ENCODE assay signal across 9 cellular contexts in genomic region chr12:9378430-9378835, GRCh38.
DNase-seq lines count a peak whose midpoint lies in the region; ATAC-seq, FAIRE-seq and TF ChIP-seq lines count a peak whose summit lies in the region.
"Had no signal": no experiment of that assay in that cellular context is flagged by ENCODE, and none has a peak within 500 bp of the region (broad histone marks: within the 10 kb centered on the region; RNA-seq: fewer than 3 reads in every experiment).

No MANE protein-coding gene starts in this region.

- H3K36me3 Mint-ChIP-seq in type B pancreatic cell: peaks cover 4% of the 10 kb centered on the region
- no peaks in the 10 kb centered on the region for H3K36me3 Mint-ChIP-seq in activated naive CD4-positive, alpha-beta T cell treated with anti-CD3 and anti-CD28 coated beads, Interleukin-2, amount 50 U/mL, for 72 hours

- no peaks in the 10 kb centered on the region for H3K9me3 Mint-ChIP-seq in type B pancreatic cell
- no peaks in the 10 kb centered on the region for H3K9me3 Mint-ChIP-seq in activated naive CD4-positive, alpha-beta T cell treated with anti-CD3 and anti-CD28 coated beads, Interleukin-2, amount 50 U/mL, for 72 hours

- no peaks in the 10 kb centered on the region for H3K36me3 ChIP-seq in heart right ventricle

- H3K4me3 ChIP-seq in heart right ventricle (no peak overlapping the region), fibroblast of pulmonary artery (replicated peaks; ENCODE audit: low read depth, low read length) (no peak overlapping the region)

- no peak for FAIRE-seq in GM12891 (lab: Jason Lieb, UNC)
- no peak for FAIRE-seq in frontal cortex (lab: Jason Lieb, UNC)

- no peak overlapping the region for H3K27ac ChIP-seq in heart right ventricle

- peaks cover 8% of the 10 kb centered on the region for H3K27me3 Mint-ChIP-seq in type B pancreatic cell

- 41 to 62% methylated on average over 6 of the region's 6 CpGs for WGBS in heart right ventricle, 2 donors

- H3K4me3 Mint-ChIP-seq in type B pancreatic cell: no peak overlapping the region

- H3K9me3 ChIP-seq in heart right ventricle: no peaks in the 10 kb centered on the region

- no peak for DNase-seq in heart right ventricle
- DNase-seq in left cardiac atrium: no peak
- DNase-seq in OCI-M1 (lab: John Stamatoyannopoulos, UW): peak; percentile 25
- DNase-seq in fibroblast of pulmonary artery (ENCODE audit: low read depth): no peak
- DNase-seq in type B pancreatic cell (ENCODE audit: extremely low spot score, unreplicated experiment): no peak
- DNase-seq in GM12891 (ENCODE audit: insufficient read length, low spot score): no peak
- no peak for DNase-seq in frontal cortex (ENCODE audit: low spot score in 2 of 2)
- DNase-seq in activated naive CD4-positive, alpha-beta T cell treated with anti-CD3 and anti-CD28 coated beads, Interleukin-2, amount 50 U/mL, for 72 hours (ENCODE audit: low spot score in 2 of 2): no peak
- DNase-seq: DMS153 had no signal

- no peak for TF ChIP-seq POLR2A in GM12891 (IDR thresholded peaks at IDR 0.05; ENCODE audit: low read depth, low read length)

- no peaks in the 10 kb centered on the region for H3K4me1 Mint-ChIP-seq in type B pancreatic cell (ENCODE audit: unreplicated experiment)

- H3K27ac Mint-ChIP-seq in type B pancreatic cell: no peak overlapping the region
- no peak overlapping the region for H3K27ac Mint-ChIP-seq in activated naive CD4-positive, alpha-beta T cell treated with anti-CD3 and anti-CD28 coated beads, Interleukin-2, amount 50 U/mL, for 72 hours

- intact Hi-C loops in heart right ventricle (cut with DNase I): no loop called here
- intact Hi-C loops in left cardiac atrium (cut with DNase I): no loop called here

- ATAC-seq in heart right ventricle (peak in 3 of 8 donors; percentile 53 to 69 (median 60)), left cardiac atrium (no peak)
- no peak for ATAC-seq in activated naive CD4-positive, alpha-beta T cell treated with anti-CD3 and anti-CD28 coated beads, Interleukin-2, amount 50 U/mL, for 72 hours

- TF ChIP-seq CTCF in heart right ventricle (IDR thresholded peaks at IDR 0.05) (peak in 6 of 9 donors; percentile 32 to 54 (median 37)), fibroblast of pulmonary artery (IDR thresholded peaks at IDR 0.05; ENCODE audit: low read length, missing control alignments) (peak; percentile 20), type B pancreatic cell (conservative IDR thresholded peaks at IDR 0.05) (peak; percentile 45)

- peaks cover 0 to 5% (median 0%) of the 10 kb centered on the region in 9 donors for H3K4me1 ChIP-seq in heart right ventricle

- peaks cover 0 to 3% (median 0%) of the 10 kb centered on the region in 7 donors for H3K27me3 ChIP-seq in heart right ventricle

TF ChIP-seq in GM12891, 5 proteins besides CTCF, POLR2A, EP300 and RAD21:
- no peak for TF ChIP-seq POLR2AphosphoS5 (IDR thresholded peaks at IDR 0.05; ENCODE audit: low read depth, low read length)
- TF ChIP-seq SPI1 (IDR thresholded peaks at IDR 0.05; ENCODE audit: low read depth, low read length): no peak
- TF ChIP-seq POU2F2 (IDR thresholded peaks at IDR 0.05; ENCODE audit: low read depth, low read length): no peak
- TF ChIP-seq TAF1 (IDR thresholded peaks at IDR 0.05; ENCODE audit: low read depth, low read length): no peak
- TF ChIP-seq PAX5 (IDR thresholded peaks at IDR 0.05; ENCODE audit: insufficient read depth, low read length, severe bottlenecking): no peak
